Comparison of ENCODE assay signal across 10 cellular contexts in the genomic region with DNA sequence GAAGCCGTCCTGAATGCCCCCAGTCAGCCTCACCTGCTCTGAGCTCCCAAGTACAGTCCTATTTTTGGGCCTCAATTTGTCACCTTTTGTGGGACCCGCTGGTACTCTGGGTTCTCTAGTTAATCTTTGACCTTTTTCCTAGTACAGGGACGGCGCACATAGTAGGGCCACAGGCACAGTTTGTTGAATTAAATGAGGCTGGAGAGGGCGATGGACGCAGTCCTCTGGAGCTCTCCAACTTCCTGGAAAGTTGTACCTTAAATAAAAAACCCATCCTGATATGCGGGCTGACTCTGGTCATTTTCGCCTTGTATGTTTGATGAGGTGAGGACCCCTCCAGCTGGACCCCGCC. TPM values are rescaled to one million over a fixed set of nuclear protein-coding genes. Genes with fewer than 3 reads are reported as not detected.
DNase-seq lines count a peak whose midpoint lies in the region; ATAC-seq and TF ChIP-seq lines count a peak whose summit lies in the region.
"Had no signal": no experiment of that assay in that cellular context is flagged by ENCODE, and none has a peak within 500 bp of the region (broad histone marks: within the 10 kb centered on the region; RNA-seq: fewer than 3 reads in every experiment).

No MANE protein-coding gene starts in this region.

- no peaks in the 10 kb centered on the region for H3K36me3 Mint-ChIP-seq in activated CD4-positive, alpha-beta memory T cell treated with anti-CD3 and anti-CD28 coated beads for 36 hours
- no peaks in the 10 kb centered on the region for H3K36me3 Mint-ChIP-seq in activated CD4-positive, alpha-beta memory T cell treated with anti-CD3 and anti-CD28 coated beads, Interleukin-2, amount 10 ng/mL, durations not matched to agents 7 days and 5 days (ENCODE audit: low read depth)
- no peaks in the 10 kb centered on the region for H3K36me3 Mint-ChIP-seq in activated T-helper 17 cell treated with anti-CD3 and anti-CD28 coated beads, Interleukin-2, amount 50 U/mL, for 72 hours (ENCODE audit: low read depth)

- TF ChIP-seq CTCF in left lung (IDR thresholded peaks at IDR 0.05) (no peak), BE2C (IDR thresholded peaks at IDR 0.05; ENCODE audit: low read depth, low read length) (no peak)

- no peaks in the 10 kb centered on the region for H3K9me3 ChIP-seq in left lung
- no peaks in the 10 kb centered on the region for H3K9me3 ChIP-seq in stomach smooth muscle (ENCODE audit: control insufficient read depth in 2 of 2, low read length in 2 of 2)
- H3K9me3 ChIP-seq in BE2C, result no peaks in the 10 kb centered on the region

- no peak for ATAC-seq in activated T-helper 17 cell treated with anti-CD3 and anti-CD28 coated beads, Interleukin-2, amount 50 U/mL, for 72 hours (replicated peaks)
- ATAC-seq in left lung (no peak), HG02840 (IDR thresholded peaks at IDR 0.05; ENCODE audit: low FRiP score, unreplicated experiment) (no peak), GM18858 (IDR thresholded peaks at IDR 0.05; ENCODE audit: unreplicated experiment) (no peak)

- no peak for DNase-seq in activated CD4-positive, alpha-beta memory T cell treated with anti-CD3 and anti-CD28 coated beads for 36 hours
- DNase-seq in activated CD4-positive, alpha-beta memory T cell treated with anti-CD3 and anti-CD28 coated beads, Interleukin-2, amount 10 ng/mL, durations not matched to agents 7 days and 5 days, result no peak
- no peak for DNase-seq in left lung
- DNase-seq in BE2C, result no peak
- DNase-seq: NCI-H524 had no signal

- H3K9me3 Mint-ChIP-seq in activated CD4-positive, alpha-beta memory T cell treated with anti-CD3 and anti-CD28 coated beads for 36 hours, result no peaks in the 10 kb centered on the region
- no peaks in the 10 kb centered on the region for H3K9me3 Mint-ChIP-seq in activated CD4-positive, alpha-beta memory T cell treated with anti-CD3 and anti-CD28 coated beads, Interleukin-2, amount 10 ng/mL, durations not matched to agents 7 days and 5 days
- no peaks in the 10 kb centered on the region for H3K9me3 Mint-ChIP-seq in activated T-helper 17 cell treated with anti-CD3 and anti-CD28 coated beads, Interleukin-2, amount 50 U/mL, for 72 hours

- H3K4me1 ChIP-seq in left lung (peaks cover 0 to 30% of the 10 kb centered on the region in 2 donors), stomach smooth muscle (ENCODE audit: control insufficient read depth, insufficient read depth, low read length) (peaks cover 22% of the 10 kb centered on the region), BE2C (no peaks in the 10 kb centered on the region; the same call in 1 of the 2 replicates)

- H3K27me3 ChIP-seq in left lung (peaks cover 0 to 66% of the 10 kb centered on the region in 2 donors), stomach smooth muscle (ENCODE audit: control insufficient read depth in 1 of 2, insufficient read depth in 2 of 2, low read length in 2 of 2) (peaks cover under 1 to 3% of the 10 kb centered on the region in 2 donors), BE2C (no peaks in the 10 kb centered on the region)

- no peak overlapping the region for H3K9ac ChIP-seq in stomach smooth muscle (ENCODE audit: low read length in 2 of 2)

- H3K36me3 ChIP-seq in left lung (no peaks in the 10 kb centered on the region), stomach smooth muscle (ENCODE audit: control insufficient read depth in 2 of 2, insufficient read depth in 2 of 2, low read length in 2 of 2) (no peaks in the 10 kb centered on the region), BE2C (no peaks in the 10 kb centered on the region)

- intact Hi-C loops in activated CD4-positive, alpha-beta memory T cell treated with anti-CD3 and anti-CD28 coated beads for 36 hours (cut with micrococcal nuclease), result loop anchor here (5.0 kb wide), 2 partner anchors 56 to 126 kb away; no protein-coding TSS in a partner anchor
- intact Hi-C loops in left lung (cut with DNase I), result loop anchor here in 1 of 2 donors (10.0 kb wide), 1 partner anchor 129 kb away; no protein-coding TSS in a partner anchor

- H3K4me3 Mint-ChIP-seq in activated CD4-positive, alpha-beta memory T cell treated with anti-CD3 and anti-CD28 coated beads for 36 hours, result peak overlapping the region; percentile 37
- no peak overlapping the region for H3K4me3 Mint-ChIP-seq in activated CD4-positive, alpha-beta memory T cell treated with anti-CD3 and anti-CD28 coated beads, Interleukin-2, amount 10 ng/mL, durations not matched to agents 7 days and 5 days
- H3K4me3 Mint-ChIP-seq in activated T-helper 17 cell treated with anti-CD3 and anti-CD28 coated beads, Interleukin-2, amount 50 U/mL, for 72 hours, result peak overlapping the region; percentile 42

- POLR2A ChIA-PET in activated CD4-positive, alpha-beta memory T cell treated with anti-CD3 and anti-CD28 coated beads for 36 hours (lab: Charles Lee), result no interaction called here
- POLR2A ChIA-PET in activated CD4-positive, alpha-beta memory T cell treated with anti-CD3 and anti-CD28 coated beads, Interleukin-2, amount 10 ng/mL, durations not matched to agents 7 days and 5 days (lab: Charles Lee), result interaction anchor here (2.0 kb wide), 1 partner anchor 70 kb away, joined by 7 read pairs; a partner anchor contains a TSS

- H3K27ac ChIP-seq in left lung (no peak overlapping the region), stomach smooth muscle (ENCODE audit: low read length) (no peak overlapping the region)

- peaks cover 10% of the 10 kb centered on the region for H3K4me1 Mint-ChIP-seq in activated CD4-positive, alpha-beta memory T cell treated with anti-CD3 and anti-CD28 coated beads for 36 hours (ENCODE audit: low read depth)
- peaks cover 30% of the 10 kb centered on the region for H3K4me1 Mint-ChIP-seq in activated CD4-positive, alpha-beta memory T cell treated with anti-CD3 and anti-CD28 coated beads, Interleukin-2, amount 10 ng/mL, durations not matched to agents 7 days and 5 days
- H3K4me1 Mint-ChIP-seq in activated T-helper 17 cell treated with anti-CD3 and anti-CD28 coated beads, Interleukin-2, amount 50 U/mL, for 72 hours, result no peaks in the 10 kb centered on the region

- H3K27me3 Mint-ChIP-seq in activated CD4-positive, alpha-beta memory T cell treated with anti-CD3 and anti-CD28 coated beads for 36 hours, result peaks cover 23% of the 10 kb centered on the region
- H3K27me3 Mint-ChIP-seq in activated CD4-positive, alpha-beta memory T cell treated with anti-CD3 and anti-CD28 coated beads, Interleukin-2, amount 10 ng/mL, durations not matched to agents 7 days and 5 days, result peaks cover 37% of the 10 kb centered on the region
- peaks cover 11% of the 10 kb centered on the region for H3K27me3 Mint-ChIP-seq in activated T-helper 17 cell treated with anti-CD3 and anti-CD28 coated beads, Interleukin-2, amount 50 U/mL, for 72 hours

- H3K27ac Mint-ChIP-seq in activated CD4-positive, alpha-beta memory T cell treated with anti-CD3 and anti-CD28 coated beads for 36 hours, result no peak overlapping the region
- H3K27ac Mint-ChIP-seq in activated CD4-positive, alpha-beta memory T cell treated with anti-CD3 and anti-CD28 coated beads, Interleukin-2, amount 10 ng/mL, durations not matched to agents 7 days and 5 days, result no peak overlapping the region
- H3K27ac Mint-ChIP-seq in activated T-helper 17 cell treated with anti-CD3 and anti-CD28 coated beads, Interleukin-2, amount 50 U/mL, for 72 hours, result no peak overlapping the region

- CTCF ChIA-PET in activated CD4-positive, alpha-beta memory T cell treated with anti-CD3 and anti-CD28 coated beads for 36 hours (lab: Charles Lee), result interaction anchor here (0.6 to 3.5 kb wide), 8 partner anchors 10 to 583 kb away, joined by 3 to 19 read pairs (median 3); no protein-coding TSS in a partner anchor
- CTCF ChIA-PET in activated CD4-positive, alpha-beta memory T cell treated with anti-CD3 and anti-CD28 coated beads, Interleukin-2, amount 10 ng/mL, durations not matched to agents 7 days and 5 days (lab: Charles Lee), result interaction anchor here (0.7 to 2.3 kb wide), 9 partner anchors 18 to 269 kb away, joined by 3 to 5 read pairs (median 3); a partner anchor contains a TSS

- H3K4me3 ChIP-seq in left lung (peak overlapping the region; percentile 24 to 25), stomach smooth muscle (ENCODE audit: low read length in 2 of 2) (peak overlapping the region; percentile 46 to 69), BE2C (ENCODE audit: low read depth, low read length) (no peak overlapping the region)

RNA-seq across cellular contexts. Expression of a gene that starts 4.8 kb away (rescaled TPM):
- not detected for total RNA-seq in activated CD4-positive, alpha-beta memory T cell treated with anti-CD3 and anti-CD28 coated beads for 36 hours
- total RNA-seq in activated CD4-positive, alpha-beta memory T cell treated with anti-CD3 and anti-CD28 coated beads, Interleukin-2, amount 10 ng/mL, durations not matched to agents 7 days and 5 days, result not detected
- total RNA-seq in activated T-helper 17 cell treated with anti-CD3 and anti-CD28 coated beads, Interleukin-2, amount 50 U/mL, for 72 hours, result not detected
- 1 to 10 TPM; 2.3 to 5.1 TPM for total RNA-seq in left lung
- polyA plus RNA-seq in BE2C (2012; ENCODE audit: insufficient read depth, insufficient read length, low read depth), result 1.7 TPM
- polyA plus RNA-seq: AG04450 had no signal

RNA-seq across cellular contexts. Expression of a gene that starts 5.1 kb away (rescaled TPM):
- not detected for total RNA-seq in activated CD4-positive, alpha-beta memory T cell treated with anti-CD3 and anti-CD28 coated beads for 36 hours
- not detected for total RNA-seq in activated CD4-positive, alpha-beta memory T cell treated with anti-CD3 and anti-CD28 coated beads, Interleukin-2, amount 10 ng/mL, durations not matched to agents 7 days and 5 days
- total RNA-seq in activated T-helper 17 cell treated with anti-CD3 and anti-CD28 coated beads, Interleukin-2, amount 50 U/mL, for 72 hours, result not detected
- not detected for total RNA-seq in left lung
- not detected for polyA plus RNA-seq in BE2C (2012; ENCODE audit: insufficient read depth, insufficient read length, low read depth)
- polyA plus RNA-seq: AG04450 had no signal

RNA-seq across cellular contexts. Expression of a gene that starts 6.0 kb away (rescaled TPM):
- total RNA-seq in activated CD4-positive, alpha-beta memory T cell treated with anti-CD3 and anti-CD28 coated beads for 36 hours, result 10 to 100 TPM; 37.4 to 38.0 TPM
- total RNA-seq in activated CD4-positive, alpha-beta memory T cell treated with anti-CD3 and anti-CD28 coated beads, Interleukin-2, amount 10 ng/mL, durations not matched to agents 7 days and 5 days, result 10 to 100 TPM; 20.3 to 22.9 TPM
- 10 to 100 TPM; 20.4 to 52.4 TPM for total RNA-seq in activated T-helper 17 cell treated with anti-CD3 and anti-CD28 coated beads, Interleukin-2, amount 50 U/mL, for 72 hours
- 10 to 100 TPM; 23.2 to 32.2 TPM for total RNA-seq in left lung
- 226 TPM for polyA plus RNA-seq in BE2C (2012; ENCODE audit: insufficient read depth, insufficient read length, low read depth)

RNA-seq across cellular contexts. Expression of a gene that starts 8.0 kb away (rescaled TPM):
- total RNA-seq in activated CD4-positive, alpha-beta memory T cell treated with anti-CD3 and anti-CD28 coated beads for 36 hours, result not detected
- not detected for total RNA-seq in activated CD4-positive, alpha-beta memory T cell treated with anti-CD3 and anti-CD28 coated beads, Interleukin-2, amount 10 ng/mL, durations not matched to agents 7 days and 5 days
- total RNA-seq in activated T-helper 17 cell treated with anti-CD3 and anti-CD28 coated beads, Interleukin-2, amount 50 U/mL, for 72 hours, result not detected
- total RNA-seq in left lung, result not detected
- polyA plus RNA-seq in BE2C (2012; ENCODE audit: insufficient read depth, insufficient read length, low read depth), result 4.0 TPM
- polyA plus RNA-seq: AG04450 had no signal

RNA-seq across cellular contexts. Expression of a gene that starts 13.6 kb away (rescaled TPM):
- total RNA-seq in activated CD4-positive, alpha-beta memory T cell treated with anti-CD3 and anti-CD28 coated beads for 36 hours, result 1 to 10 TPM; 1.3 to 1.5 TPM
- total RNA-seq in activated CD4-positive, alpha-beta memory T cell treated with anti-CD3 and anti-CD28 coated beads, Interleukin-2, amount 10 ng/mL, durations not matched to agents 7 days and 5 days, result 1 to 10 TPM; 1.8 to 5.3 TPM
- total RNA-seq in activated T-helper 17 cell treated with anti-CD3 and anti-CD28 coated beads, Interleukin-2, amount 50 U/mL, for 72 hours, result 1 to 10 TPM; 2.9 to 4.6 TPM
- 10 to 100 TPM; 17.2 to 32.9 TPM for total RNA-seq in left lung
- 0.36 TPM for polyA plus RNA-seq in BE2C (2012; ENCODE audit: insufficient read depth, insufficient read length, low read depth)
